ENCODE assay signal across 24 cellular contexts in the genomic region with DNA sequence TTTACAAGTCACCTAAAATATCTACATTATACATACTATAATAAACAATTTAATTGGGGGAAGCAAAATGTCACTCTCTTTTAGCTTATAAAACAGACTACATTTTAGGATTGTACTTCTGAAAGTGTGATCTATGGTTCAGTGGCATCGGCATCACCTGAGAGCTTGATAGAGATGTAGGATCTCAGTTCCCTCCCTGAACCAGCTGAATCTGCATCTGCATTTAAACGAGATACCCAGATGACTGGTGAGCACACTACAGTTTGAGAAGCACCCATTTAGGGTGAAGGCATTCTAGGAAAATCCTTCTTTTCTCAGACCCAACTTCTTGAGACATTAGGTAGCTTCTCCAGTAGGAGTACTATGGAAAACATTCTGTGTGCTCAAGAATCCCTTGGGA. TPM values are rescaled to one million over a fixed set of nuclear protein-coding genes. Genes with fewer than 3 reads are reported as not detected.
DNase-seq lines count a peak whose midpoint lies in the region; ATAC-seq, FAIRE-seq and TF ChIP-seq lines count a peak whose summit lies in the region.
"Had no signal": no experiment of that assay in that cellular context is flagged by ENCODE, and none has a peak within 500 bp of the region (broad histone marks: within the 10 kb centered on the region; RNA-seq: fewer than 3 reads in every experiment).

No MANE protein-coding gene starts in this region.

- TF ChIP-seq CTCF in breast epithelium (IDR thresholded peaks at IDR 0.05), result no peak

- H3K4me1 ChIP-seq in breast epithelium (no peaks in the 10 kb centered on the region), right cardiac atrium (ENCODE audit: control insufficient read depth, insufficient read depth, low read length) (no peaks in the 10 kb centered on the region)
- H3K4me1 ChIP-seq: BE2C, BLaER1 had no signal

- 82% methylated on average over 2 of the region's 2 CpGs for WGBS in right cardiac atrium

- H3K4me3 Mint-ChIP-seq in stimulated activated naive B cell treated with anti-CD40 and anti-IgM and Interleukin-4, amounts not matched to agents 10 μg/mL and 1 μg/mL and 100 μg/mL, for 72 hours, result no peak overlapping the region
- H3K4me3 Mint-ChIP-seq: CD14-positive monocyte; CD4-positive, alpha-beta memory T cell; CD4-positive, CD25-positive, alpha-beta regulatory T cell; CD8-positive, alpha-beta memory T cell had no signal

- no peak for DNase-seq in GM12891 (ENCODE audit: insufficient read length, low spot score)
- DNase-seq in NCI-H69 (lab: John Stamatoyannopoulos, UW), result peak; percentile 18
- no peak for DNase-seq in stimulated activated naive B cell treated with anti-CD40 and anti-IgM and Interleukin-4, amounts not matched to agents 10 μg/mL and 1 μg/mL and 100 μg/mL, for 72 hours
- no peak for DNase-seq in breast epithelium (ENCODE audit: low spot score in 2 of 2)
- no peak for DNase-seq in right cardiac atrium
- DNase-seq: 8988T; ACHN; BE2C; C1 segment of cervical spinal cord; CD4-positive, alpha-beta memory T cell; CD4-positive, CD25-positive, alpha-beta regulatory T cell; CD8-positive, alpha-beta memory T cell; COR-L47; DMS 273 treated with DMSO at 0.1 percent for 48 hours; DMS153; DMS79; DND-41; GDM1 had no signal

- intact Hi-C loops in breast epithelium (cut with DNase I; ENCODE audit: low total_unique reads) (no loop called here), right cardiac atrium (cut with DNase I) (no loop called here)

- FAIRE-seq in GM12891 (lab: Jason Lieb, UNC), result no peak
- FAIRE-seq: A204.1, GM12878, GM19239 had no signal

- H3K27ac Mint-ChIP-seq in stimulated activated naive B cell treated with anti-CD40 and anti-IgM and Interleukin-4, amounts not matched to agents 10 μg/mL and 1 μg/mL and 100 μg/mL, for 72 hours, result no peak overlapping the region
- H3K27ac Mint-ChIP-seq: CD14-positive monocyte; CD4-positive, CD25-positive, alpha-beta regulatory T cell; CD8-positive, alpha-beta memory T cell had no signal

- H3K4me1 Mint-ChIP-seq in stimulated activated naive B cell treated with anti-CD40 and anti-IgM and Interleukin-4, amounts not matched to agents 10 μg/mL and 1 μg/mL and 100 μg/mL, for 72 hours, result peaks cover 9 to 20% of the 10 kb centered on the region in 2 donors
- H3K4me1 Mint-ChIP-seq: CD14-positive monocyte; CD4-positive, alpha-beta memory T cell; CD4-positive, CD25-positive, alpha-beta regulatory T cell; CD8-positive, alpha-beta memory T cell had no signal

- no peak for TF ChIP-seq POLR2A in GM12891 (IDR thresholded peaks at IDR 0.05; ENCODE audit: low read depth, low read length)
- TF ChIP-seq POLR2A in breast epithelium (IDR thresholded peaks at IDR 0.05), result no peak

- ATAC-seq in stimulated activated naive B cell treated with anti-CD40 and anti-IgM and Interleukin-4, amounts not matched to agents 10 μg/mL and 1 μg/mL and 100 μg/mL, for 72 hours (replicated peaks), result peak; percentile 53 to 78
- ATAC-seq in GM21360 (IDR thresholded peaks at IDR 0.05; ENCODE audit: unreplicated experiment) (no peak), right cardiac atrium (no peak)
- ATAC-seq: GM12878 had no signal

- H3K9me3 ChIP-seq in breast epithelium, result no peaks in the 10 kb centered on the region
- no peaks in the 10 kb centered on the region for H3K9me3 ChIP-seq in right cardiac atrium (ENCODE audit: control insufficient read depth, low read length)
- H3K9me3 ChIP-seq: BE2C, BLaER1 had no signal

- H3K9me3 Mint-ChIP-seq in stimulated activated naive B cell treated with anti-CD40 and anti-IgM and Interleukin-4, amounts not matched to agents 10 μg/mL and 1 μg/mL and 100 μg/mL, for 72 hours, result no peaks in the 10 kb centered on the region
- H3K9me3 Mint-ChIP-seq: CD4-positive, alpha-beta memory T cell; CD4-positive, CD25-positive, alpha-beta regulatory T cell had no signal

- H3K36me3 ChIP-seq in breast epithelium, result no peaks in the 10 kb centered on the region
- H3K36me3 ChIP-seq: BE2C, BLaER1 had no signal

- H3K27ac ChIP-seq in breast epithelium, result no peak overlapping the region
- no peak overlapping the region for H3K27ac ChIP-seq in right cardiac atrium (ENCODE audit: low read length)
- H3K27ac ChIP-seq: BLaER1 had no signal

- peaks cover 14 to 20% of the 10 kb centered on the region in 2 donors for H3K27me3 Mint-ChIP-seq in stimulated activated naive B cell treated with anti-CD40 and anti-IgM and Interleukin-4, amounts not matched to agents 10 μg/mL and 1 μg/mL and 100 μg/mL, for 72 hours

- H3K4me3 ChIP-seq in breast epithelium (no peak overlapping the region), right cardiac atrium (ENCODE audit: low read length) (no peak overlapping the region)
- H3K4me3 ChIP-seq: BLaER1, GM12878 had no signal

- H3K36me3 Mint-ChIP-seq in stimulated activated naive B cell treated with anti-CD40 and anti-IgM and Interleukin-4, amounts not matched to agents 10 μg/mL and 1 μg/mL and 100 μg/mL, for 72 hours, result no peaks in the 10 kb centered on the region
- H3K36me3 Mint-ChIP-seq: CD14-positive monocyte; CD4-positive, alpha-beta memory T cell; CD4-positive, CD25-positive, alpha-beta regulatory T cell; CD8-positive, alpha-beta memory T cell had no signal

- no peaks in the 10 kb centered on the region for H3K27me3 ChIP-seq in breast epithelium
- no peaks in the 10 kb centered on the region for H3K27me3 ChIP-seq in right cardiac atrium (ENCODE audit: control insufficient read depth, insufficient read depth)
- H3K27me3 ChIP-seq: BLaER1 had no signal

TF ChIP-seq in GM12891, 5 proteins besides CTCF, POLR2A, EP300 and RAD21:
- no peak for TF ChIP-seq POLR2AphosphoS5 (IDR thresholded peaks at IDR 0.05; ENCODE audit: low read depth, low read length)
- no peak for TF ChIP-seq PAX5 (IDR thresholded peaks at IDR 0.05; ENCODE audit: insufficient read depth, low read length, severe bottlenecking)
- TF ChIP-seq POU2F2 (IDR thresholded peaks at IDR 0.05; ENCODE audit: low read depth, low read length), result no peak
- peak; percentile 10; the same call in 1 of the 2 replicates for TF ChIP-seq SPI1 (IDR thresholded peaks at IDR 0.05; ENCODE audit: low read depth, low read length)

RNA-seq across cellular contexts. Expression of a gene that starts 21.5 kb away (rescaled TPM):
- polyA plus RNA-seq in GM12891 (2012; ENCODE audit: low read depth, missing spikeins), result 18.7 TPM
- total RNA-seq in breast epithelium (10 to 100 TPM in 1 of 3 donors, 1 to 10 TPM in 2; 4.3 to 12.3 (median 8.5) TPM), right cardiac atrium (10 to 100 TPM; 19.7 to 27.0 (median 21.9) TPM)
- 20.3 TPM for polyA plus RNA-seq in right cardiac atrium

Comparison
In these comparisons a context has a peak if more than half of its experiments do, and no peak if none do; other contexts are left out.
1. ATAC-seq: peak in stimulated activated naive B cell treated with anti-CD40 and anti-IgM and Interleukin-4, amounts not matched to agents 10 μg/mL and 1 μg/mL and 100 μg/mL, for 72 hours (2 of 2); none in GM21360 (single experiment) and right cardiac atrium (0 of 2).